ENCODE assay signal across 21 cellular contexts in the genomic region with DNA sequence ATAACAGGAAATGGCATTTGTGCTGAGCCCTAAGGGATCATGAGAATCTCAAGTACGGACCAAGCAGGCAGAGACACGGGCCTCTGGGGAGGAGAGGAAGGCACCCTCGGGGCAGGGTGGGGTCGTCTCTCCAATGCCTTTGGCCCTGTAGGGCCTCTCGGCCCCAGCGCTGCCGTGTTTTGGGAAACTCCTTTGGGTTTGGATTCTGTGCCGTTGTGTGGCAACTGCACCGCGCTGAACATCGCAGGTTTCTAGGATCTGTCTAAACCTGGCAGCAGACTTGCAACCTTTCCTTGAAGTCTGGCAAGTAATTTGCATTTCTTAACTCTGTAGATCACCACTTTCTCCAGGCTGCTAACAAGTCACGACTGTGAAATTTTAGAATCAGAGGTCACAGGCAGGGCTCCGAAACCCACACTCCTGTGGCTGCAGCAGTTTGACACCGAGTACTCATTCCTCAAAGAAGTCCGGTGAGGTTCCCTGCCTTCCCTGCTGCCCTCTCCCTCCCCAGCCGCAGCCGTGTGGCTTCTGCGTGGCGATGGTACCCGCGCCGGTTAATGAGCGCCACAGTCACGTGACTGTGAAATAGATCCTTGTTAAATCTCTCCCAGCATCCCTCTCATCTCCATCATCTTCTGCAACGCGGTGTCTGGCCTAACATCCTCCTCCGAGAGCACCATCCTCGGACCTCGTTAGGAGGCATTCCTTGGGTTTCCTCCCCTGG.
A peak's percentile ranks its signal among the peaks of the same experiment; 100 is the strongest.
DNase-seq lines count a peak whose midpoint lies in the region; ATAC-seq and TF ChIP-seq lines count a peak whose summit lies in the region.
"Had no signal": no experiment of that assay in that cellular context is flagged by ENCODE, and none has a peak within 500 bp of the region (broad histone marks: within the 10 kb centered on the region; RNA-seq: fewer than 3 reads in every experiment).

No MANE protein-coding gene starts in this region.

- POLR2A ChIA-PET in activated CD4-positive, alpha-beta T cell treated with anti-CD3 and anti-CD28 coated beads, Interleukin-2, amount 10 ng/mL, durations not matched to agents 7 days and 5 days (lab: Charles Lee): no interaction called here
- POLR2A ChIA-PET in RWPE1 (lab: Yijun Ruan, JAX; ENCODE audit: low non-redundant PET): no interaction called here
- POLR2A ChIA-PET in activated CD8-positive, alpha-beta T cell treated with anti-CD3 and anti-CD28 coated beads for 36 hours (lab: Charles Lee): interaction anchor here (1.0 kb wide), 1 partner anchor 31 kb away, joined by 3 read pairs; no protein-coding TSS in a partner anchor

- CTCF ChIA-PET in activated CD4-positive, alpha-beta T cell treated with anti-CD3 and anti-CD28 coated beads, Interleukin-2, amount 10 ng/mL, durations not matched to agents 7 days and 5 days (lab: Charles Lee): interaction anchor here (1.1 kb wide), 1 partner anchor 12 kb away, joined by 3 read pairs; no protein-coding TSS in a partner anchor
- CTCF ChIA-PET in RWPE1 (lab: Yijun Ruan, JAX): no interaction called here
- CTCF ChIA-PET in activated CD8-positive, alpha-beta T cell treated with anti-CD3 and anti-CD28 coated beads for 36 hours (lab: Charles Lee): no interaction called here

- H3K27ac ChIP-seq in RWPE1: peak overlapping the region; percentile 8; the same call in 1 of the 2 replicates
- H3K27ac ChIP-seq: BLaER1, right lobe of liver, upper lobe of right lung had no signal

- H3K4me3 ChIP-seq in H7 (ENCODE audit: insufficient read depth, low read depth, low read length): no peak overlapping the region
- H3K4me3 ChIP-seq: BLaER1, right lobe of liver, upper lobe of right lung had no signal

- peaks cover 42% of the 10 kb centered on the region for H3K36me3 ChIP-seq in H7 (replicated peaks; ENCODE audit: control insufficient read depth, insufficient read depth, low read length)

- peak overlapping the region; percentile 16 for H3K27ac Mint-ChIP-seq in activated CD4-positive, alpha-beta T cell treated with anti-CD3 and anti-CD28 coated beads, Interleukin-2, amount 10 ng/mL, durations not matched to agents 7 days and 5 days
- H3K27ac Mint-ChIP-seq in central memory CD8-positive, alpha-beta T cell (ENCODE audit: low read depth): peak overlapping the region; percentile 73
- H3K27ac Mint-ChIP-seq in activated CD8-positive, alpha-beta T cell treated with anti-CD3 and anti-CD28 coated beads for 36 hours: no peak overlapping the region

- H3K9me3 Mint-ChIP-seq in activated CD4-positive, alpha-beta T cell treated with anti-CD3 and anti-CD28 coated beads, Interleukin-2, amount 10 ng/mL, durations not matched to agents 7 days and 5 days: no peaks in the 10 kb centered on the region
- no peaks in the 10 kb centered on the region for H3K9me3 Mint-ChIP-seq in central memory CD8-positive, alpha-beta T cell
- H3K9me3 Mint-ChIP-seq in activated CD8-positive, alpha-beta T cell treated with anti-CD3 and anti-CD28 coated beads for 36 hours: no peaks in the 10 kb centered on the region

- ATAC-seq in central memory CD8-positive, alpha-beta T cell (replicated peaks; ENCODE audit: extremely low read depth, poor library complexity, severe bottlenecking): no peak
- no peak for ATAC-seq in activated CD8-positive, alpha-beta T cell treated with anti-CD3 and anti-CD28 coated beads for 36 hours
- ATAC-seq: activated CD8-positive, alpha-beta memory T cell treated with anti-CD3 and anti-CD28 coated beads, Interleukin-2, amount 10 ng/mL, durations not matched to agents 7 days and 5 days; right lobe of liver; upper lobe of right lung had no signal

- no peaks in the 10 kb centered on the region for H3K27me3 Mint-ChIP-seq in activated CD4-positive, alpha-beta T cell treated with anti-CD3 and anti-CD28 coated beads, Interleukin-2, amount 10 ng/mL, durations not matched to agents 7 days and 5 days
- H3K27me3 Mint-ChIP-seq in central memory CD8-positive, alpha-beta T cell: no peaks in the 10 kb centered on the region
- H3K27me3 Mint-ChIP-seq in activated CD8-positive, alpha-beta T cell treated with anti-CD3 and anti-CD28 coated beads for 36 hours: no peaks in the 10 kb centered on the region
- H3K27me3 Mint-ChIP-seq: activated CD8-positive, alpha-beta memory T cell treated with anti-CD3 and anti-CD28 coated beads, Interleukin-2, amount 10 ng/mL, durations not matched to agents 7 days and 5 days had no signal

- H3K27me3 ChIP-seq in H7 (ENCODE audit: control insufficient read depth, insufficient read depth, low read length): no peaks in the 10 kb centered on the region
- H3K27me3 ChIP-seq: BLaER1, right lobe of liver, upper lobe of right lung had no signal

- peaks cover 92% of the 10 kb centered on the region for H3K36me3 Mint-ChIP-seq in activated CD4-positive, alpha-beta T cell treated with anti-CD3 and anti-CD28 coated beads, Interleukin-2, amount 10 ng/mL, durations not matched to agents 7 days and 5 days (ENCODE audit: low read depth)
- peaks cover 95% of the 10 kb centered on the region for H3K36me3 Mint-ChIP-seq in central memory CD8-positive, alpha-beta T cell (ENCODE audit: insufficient read depth)
- peaks cover 80% of the 10 kb centered on the region for H3K36me3 Mint-ChIP-seq in activated CD8-positive, alpha-beta T cell treated with anti-CD3 and anti-CD28 coated beads for 36 hours (ENCODE audit: low read depth)

- DNase-seq in activated CD4-positive, alpha-beta T cell treated with anti-CD3 and anti-CD28 coated beads, Interleukin-2, amount 10 ng/mL, durations not matched to agents 7 days and 5 days: no peak
- no peak for DNase-seq in activated CD4-positive, alpha-beta T cell treated with anti-CD3 and anti-CD28 coated beads, Interleukin-2, amount 50 U/mL, for 48 hours
- no peak for DNase-seq in RWPE1 (ENCODE audit: low spot score)
- no peak for DNase-seq in central memory CD8-positive, alpha-beta T cell (ENCODE audit: low spot score in 2 of 2)
- DNase-seq in posterior vena cava (ENCODE audit: low spot score): peak; percentile 45
- no peak for DNase-seq in activated CD8-positive, alpha-beta T cell treated with anti-CD3 and anti-CD28 coated beads for 36 hours
- DNase-seq in NOMO-1 (lab: John Stamatoyannopoulos, UW; ENCODE audit: unreplicated experiment in 2 of 2): no peak
- DNase-seq in H7: no peak
- DNase-seq: ACHN; activated CD8-positive, alpha-beta memory T cell treated with anti-CD3 and anti-CD28 coated beads, Interleukin-2, amount 10 ng/mL, durations not matched to agents 7 days and 5 days; activated gamma-delta T cell treated with Interleukin-2 at 50 U/mL for 16 hours; amygdala; Caco-2; dermis blood vessel endothelial cell; NCI-H1436; NCI-H510A; NK-92 treated with Interleukin-12 subunit alpha and Interleukin-12 subunit beta, amount 100 ng/mL, for 24 hours; right lobe of liver; T1000 had no signal

- no peaks in the 10 kb centered on the region for H3K4me1 Mint-ChIP-seq in activated CD4-positive, alpha-beta T cell treated with anti-CD3 and anti-CD28 coated beads, Interleukin-2, amount 10 ng/mL, durations not matched to agents 7 days and 5 days
- peaks cover 22% of the 10 kb centered on the region for H3K4me1 Mint-ChIP-seq in central memory CD8-positive, alpha-beta T cell
- H3K4me1 Mint-ChIP-seq in activated CD8-positive, alpha-beta T cell treated with anti-CD3 and anti-CD28 coated beads for 36 hours (ENCODE audit: low read depth): peaks cover 12% of the 10 kb centered on the region

- TF ChIP-seq CTCF in RWPE1 (conservative IDR thresholded peaks at IDR 0.05; ENCODE audit: low read depth): no peak
- no peak for TF ChIP-seq CTCF in activated CD8-positive, alpha-beta T cell treated with anti-CD3 and anti-CD28 coated beads for 36 hours (IDR thresholded peaks at IDR 0.05)

- H3K4me3 Mint-ChIP-seq in activated CD4-positive, alpha-beta T cell treated with anti-CD3 and anti-CD28 coated beads, Interleukin-2, amount 10 ng/mL, durations not matched to agents 7 days and 5 days: no peak overlapping the region
- H3K4me3 Mint-ChIP-seq in central memory CD8-positive, alpha-beta T cell: no peak overlapping the region
- H3K4me3 Mint-ChIP-seq in activated CD8-positive, alpha-beta T cell treated with anti-CD3 and anti-CD28 coated beads for 36 hours: no peak overlapping the region
- H3K4me3 Mint-ChIP-seq: activated CD8-positive, alpha-beta memory T cell treated with anti-CD3 and anti-CD28 coated beads, Interleukin-2, amount 10 ng/mL, durations not matched to agents 7 days and 5 days had no signal

- intact Hi-C loops in posterior vena cava (cut with DNase I): loop anchor here in 1 of 2 donors (1.0 to 5.0 kb wide), 2 partner anchors 42 to 1717 kb away; no protein-coding TSS in a partner anchor
- intact Hi-C loops in activated CD8-positive, alpha-beta T cell treated with anti-CD3 and anti-CD28 coated beads for 36 hours (cut with micrococcal nuclease): no loop called here
